31 cellular contexts compared by ENCODE assay signal in genomic region chr12:21129906-21130305, GRCh38. TPM values are rescaled to one million over a fixed set of nuclear protein-coding genes. Genes with fewer than 3 reads are reported as not detected.
"Had no signal": no experiment of that assay in that cellular context is flagged by ENCODE, and none has a peak within 500 bp of the region (broad histone marks: within the 10 kb centered on the region; RNA-seq: fewer than 3 reads in every experiment).

No MANE protein-coding gene starts in this region.

- H3K4me3 ChIP-seq: heart left ventricle, left ventricle myocardium inferior, ovary, prostate gland, smooth muscle cell, transverse colon had no signal

- H3K27ac ChIP-seq: foreskin keratinocyte, heart left ventricle, left ventricle myocardium inferior, neutrophil, ovary, prostate gland, transverse colon had no signal

- DNase-seq: activated CD4-positive, alpha-beta memory T cell treated with anti-CD3 and anti-CD28 coated beads for 36 hours; activated CD4-positive, alpha-beta T cell treated with anti-CD3 and anti-CD28 coated beads, Interleukin-2, amount 10 ng/mL, durations not matched to agents 24 days and 14 days; activated CD4-positive, CD25-positive, alpha-beta regulatory T cell treated with anti-CD3 and anti-CD28 coated beads, Interleukin-2, amount 50 U/mL, for 72 hours; activated CD8-positive, alpha-beta memory T cell treated with anti-CD3 and anti-CD28 coated beads, Interleukin-2, amount 50 U/mL, for 4 hours; activated effector memory CD4-positive, alpha-beta T cell treated with anti-CD3 and anti-CD28 coated beads, Interleukin-2, amount 50 U/mL, for 16 hours; activated naive CD4-positive, alpha-beta T cell treated with anti-CD3 and anti-CD28 coated beads, Interleukin-2, amount 10 ng/mL, durations not matched to agents 7 days and 5 days; activated naive CD8-positive, alpha-beta T cell treated with anti-CD3 and anti-CD28 coated beads, Interleukin-2, amount 10 ng/mL, durations not matched to agents 7 days and 5 days; activated T-cell treated with anti-CD3 and anti-CD28 coated beads, Interleukin-2, amount 50 U/mL, for 1 hour; amniotic stem cell; foreskin keratinocyte; heart left ventricle; kidney glomerular epithelial cell; left ventricle myocardium inferior; mammary epithelial cell; nephron progenitor cell; ovary; retina; stimulated activated CD4-positive, alpha-beta T cell treated with anti-CD3 and anti-CD28 coated beads, Interleukin-1b, Interleukin-23, amount 100 ng/mL, for 48 hours; stimulated activated naive B cell treated with anti-CD40 and anti-IgM and Interleukin-4, amounts not matched to agents 10 μg/mL and 1 μg/mL and 100 μg/mL, for 72 hours; T-helper 2 cell; transverse colon had no signal

- H3K9me3 ChIP-seq: heart left ventricle, neutrophil, ovary, prostate gland, transverse colon had no signal

- ATAC-seq: foreskin keratinocyte; heart left ventricle; stimulated activated naive B cell treated with anti-CD40 and anti-IgM and Interleukin-4, amounts not matched to agents 10 μg/mL and 1 μg/mL and 100 μg/mL, for 72 hours had no signal

- H3K27me3 ChIP-seq: foreskin keratinocyte, heart left ventricle, neutrophil, ovary, transverse colon had no signal

- H3K4me1 ChIP-seq: foreskin keratinocyte, heart left ventricle, left ventricle myocardium inferior, prostate gland, transverse colon had no signal

- H3K36me3 ChIP-seq: heart left ventricle, left ventricle myocardium inferior, neutrophil, ovary, prostate gland, transverse colon had no signal

RNA-seq across cellular contexts. Expression of gene SLCO1B1, which starts 1.1 kb away (rescaled TPM):
- total RNA-seq: activated CD4-positive, alpha-beta memory T cell treated with anti-CD3 and anti-CD28 coated beads for 36 hours; activated CD4-positive, alpha-beta T cell treated with anti-CD3 and anti-CD28 coated beads, Interleukin-2, amount 10 ng/mL, durations not matched to agents 24 days and 14 days; activated CD8-positive, alpha-beta memory T cell treated with anti-CD3 and anti-CD28 coated beads for 36 hours; activated naive CD8-positive, alpha-beta T cell treated with anti-CD3 and anti-CD28 coated beads, Interleukin-2, amount 10 ng/mL, durations not matched to agents 7 days and 5 days; activated T-helper 1 cell treated with anti-CD3 and anti-CD28 coated beads, Interleukin-12 subunit alpha, Interleukin-12 subunit beta, Interleukin-2, Interleukin-4 antibody, amounts not matched to agents 30 ng/mL and 10 ng/mL and 1 ng/mL, durations not matched to agents 14 hours and 24 hours and 36 hours; chondrocyte; endothelial cell of umbilical vein; foreskin keratinocyte; left ventricle myocardium inferior; mammary epithelial cell; smooth muscle cell; temporal lobe; transverse colon; urinary bladder had no signal
- polyA plus RNA-seq: endothelial cell of umbilical vein, esophagus, foreskin keratinocyte, heart left ventricle, mammary epithelial cell, ovary, smooth muscle cell had no signal
